Comparison of ENCODE assay signal across 38 cellular contexts in genomic region chr5:3875144-3875543, GRCh38.
"Had no signal": no experiment of that assay in that cellular context is flagged by ENCODE, and none has a peak within 500 bp of the region (broad histone marks: within the 10 kb centered on the region; RNA-seq: fewer than 3 reads in every experiment).

No MANE protein-coding gene starts in this region.

- H3K36me3 ChIP-seq: ascending aorta, brain microvascular endothelial cell, breast epithelium, cardiac muscle cell had no signal

- H3K4me1 ChIP-seq: ascending aorta, body of pancreas, breast epithelium had no signal

- H3K4me1 Mint-ChIP-seq: activated naive CD4-positive, alpha-beta T cell treated with anti-CD3 and anti-CD28 coated beads, Interleukin-2, amount 10 ng/mL, durations not matched to agents 7 days and 5 days; activated naive CD4-positive, alpha-beta T cell treated with anti-CD3 and anti-CD28 coated beads, Interleukin-2, amount 50 U/mL, for 24 hours; activated naive CD8-positive, alpha-beta T cell treated with anti-CD3 and anti-CD28 coated beads for 36 hours; activated naive CD8-positive, alpha-beta T cell treated with anti-CD3 and anti-CD28 coated beads, Interleukin-2, amount 10 ng/mL, durations not matched to agents 7 days and 5 days; activated naive CD8-positive, alpha-beta T cell treated with anti-CD3 and anti-CD28 coated beads, Interleukin-2, amount 50 U/mL, for 24 hours; activated T-helper 17 cell treated with anti-CD3 and anti-CD28 coated beads, Interleukin-2, amount 50 U/mL, for 72 hours; brain; central memory CD8-positive, alpha-beta T cell had no signal

- H3K9me3 Mint-ChIP-seq: activated naive CD4-positive, alpha-beta T cell treated with anti-CD3 and anti-CD28 coated beads, Interleukin-2, amount 50 U/mL, for 24 hours; activated naive CD8-positive, alpha-beta T cell treated with anti-CD3 and anti-CD28 coated beads, Interleukin-2, amount 10 ng/mL, durations not matched to agents 7 days and 5 days; activated T-cell treated with anti-CD3 and anti-CD28 coated beads, Interleukin-2, amount 50 U/mL, for 24 hours; activated T-helper 1 cell treated with anti-CD3 and anti-CD28 coated beads, Interleukin-12 subunit alpha, Interleukin-12 subunit beta, Interleukin-2, Interleukin-4 antibody, amounts not matched to agents 30 ng/mL and 10 ng/mL and 1 ng/mL, durations not matched to agents 14 hours and 24 hours and 36 hours; activated T-helper 2 cell treated with anti-CD3 and anti-CD28 coated beads, Interferon-gamma antibody, Interleukin-2, Interleukin-4, amounts not matched to agents 10 μg/mL and 5 μg/mL and 100 μg/mL, durations not matched to agents 14 hours and 24 hours and 36 hours had no signal

- DNase-seq: activated effector memory CD4-positive, alpha-beta T cell treated with anti-CD3 and anti-CD28 coated beads, Interleukin-2, amount 50 U/mL, for 16 hours; activated effector memory CD4-positive, alpha-beta T cell treated with Interleukin-2 at 50 U/mL for 16 hours; activated gamma-delta T cell; activated gamma-delta T cell treated with Interleukin-2 at 50 U/mL for 16 hours; activated naive CD4-positive, alpha-beta T cell; activated naive CD4-positive, alpha-beta T cell treated with anti-CD3 and anti-CD28 coated beads for 36 hours; activated naive CD4-positive, alpha-beta T cell treated with anti-CD3 and anti-CD28 coated beads, Interleukin-2, amount 10 ng/mL, durations not matched to agents 7 days and 5 days; activated naive CD4-positive, alpha-beta T cell treated with anti-CD3 and anti-CD28 coated beads, Interleukin-2, amount 50 U/mL, for 16 hours; activated naive CD4-positive, alpha-beta T cell treated with Interleukin-2 at 50 U/mL for 16 hours; activated naive CD8-positive, alpha-beta T cell treated with anti-CD3 and anti-CD28 coated beads for 36 hours; activated naive CD8-positive, alpha-beta T cell treated with anti-CD3 and anti-CD28 coated beads, Interleukin-2, amount 10 ng/mL, durations not matched to agents 7 days and 5 days; activated naive CD8-positive, alpha-beta T cell treated with anti-CD3 and anti-CD28 coated beads, Interleukin-2, amount 50 U/mL, for 24 hours; activated T-cell treated with anti-CD3 and anti-CD28 coated beads, Interleukin-2, amount 50 U/mL, for 1 hour; activated T-cell treated with anti-CD3 and anti-CD28 coated beads, Interleukin-2, amount 50 U/mL, for 24 hours; activated T-cell treated with anti-CD3 and anti-CD28 coated beads, Interleukin-2, amount 50 U/mL, for 4 hours; activated T-cell treated with anti-CD3 and anti-CD28 coated beads, Interleukin-2, amount 50 U/mL, for 48 hours; activated T-cell treated with anti-CD3 and anti-CD28 coated beads, Interleukin-2, amount 50 U/mL, for 72 hours; amniotic stem cell; amygdala; anterior cingulate cortex; aorta; body of pancreas; brain microvascular endothelial cell; central memory CD4-positive, alpha-beta T cell; cerebellar nuclear complex had no signal

- H3K27ac ChIP-seq: ascending aorta, body of pancreas, brain microvascular endothelial cell, breast epithelium, cardiac muscle cell had no signal

- H3K9me3 ChIP-seq: ascending aorta, body of pancreas had no signal

- FAIRE-seq: astrocyte, bronchial epithelial cell had no signal

- H3K4me3 Mint-ChIP-seq: activated naive CD4-positive, alpha-beta T cell treated with anti-CD3 and anti-CD28 coated beads for 36 hours; activated naive CD4-positive, alpha-beta T cell treated with anti-CD3 and anti-CD28 coated beads, Interleukin-2, amount 10 ng/mL, durations not matched to agents 7 days and 5 days; activated naive CD4-positive, alpha-beta T cell treated with anti-CD3 and anti-CD28 coated beads, Interleukin-2, amount 50 U/mL, for 24 hours; activated naive CD8-positive, alpha-beta T cell; activated naive CD8-positive, alpha-beta T cell treated with anti-CD3 and anti-CD28 coated beads for 36 hours; activated naive CD8-positive, alpha-beta T cell treated with anti-CD3 and anti-CD28 coated beads, Interleukin-2, amount 10 ng/mL, durations not matched to agents 7 days and 5 days; activated naive CD8-positive, alpha-beta T cell treated with anti-CD3 and anti-CD28 coated beads, Interleukin-2, amount 50 U/mL, for 24 hours; activated T-cell treated with anti-CD3 and anti-CD28 coated beads, Interleukin-2, amount 50 U/mL, for 24 hours; activated T-cell treated with anti-CD3 and anti-CD28 coated beads, Interleukin-2, amount 50 U/mL, for 4 hours; activated T-cell treated with anti-CD3 and anti-CD28 coated beads, Interleukin-2, amount 50 U/mL, for 72 hours; activated T-helper 1 cell treated with anti-CD3 and anti-CD28 coated beads, Interleukin-12 subunit alpha, Interleukin-12 subunit beta, Interleukin-2, Interleukin-4 antibody, amounts not matched to agents 30 ng/mL and 10 ng/mL and 1 ng/mL, durations not matched to agents 14 hours and 24 hours and 36 hours; activated T-helper 17 cell treated with anti-CD3 and anti-CD28 coated beads, Interleukin-2, amount 50 U/mL, for 72 hours; brain; central memory CD8-positive, alpha-beta T cell had no signal

- H3K36me3 Mint-ChIP-seq: activated naive CD4-positive, alpha-beta T cell treated with anti-CD3 and anti-CD28 coated beads, Interleukin-2, amount 10 ng/mL, durations not matched to agents 7 days and 5 days; activated naive CD4-positive, alpha-beta T cell treated with anti-CD3 and anti-CD28 coated beads, Interleukin-2, amount 50 U/mL, for 24 hours; activated naive CD4-positive, alpha-beta T cell treated with anti-CD3 and anti-CD28 coated beads, Interleukin-2, amount 50 U/mL, for 72 hours; activated naive CD8-positive, alpha-beta T cell; activated naive CD8-positive, alpha-beta T cell treated with anti-CD3 and anti-CD28 coated beads for 36 hours; activated naive CD8-positive, alpha-beta T cell treated with anti-CD3 and anti-CD28 coated beads, Interleukin-2, amount 10 ng/mL, durations not matched to agents 7 days and 5 days; brain had no signal

- H3K27me3 ChIP-seq: ascending aorta, body of pancreas, brain microvascular endothelial cell, breast epithelium, cardiac muscle cell had no signal

- H3K27ac Mint-ChIP-seq: activated naive CD4-positive, alpha-beta T cell treated with anti-CD3 and anti-CD28 coated beads for 36 hours; activated naive CD4-positive, alpha-beta T cell treated with anti-CD3 and anti-CD28 coated beads, Interleukin-2, amount 10 ng/mL, durations not matched to agents 7 days and 5 days; activated naive CD4-positive, alpha-beta T cell treated with anti-CD3 and anti-CD28 coated beads, Interleukin-2, amount 50 U/mL, for 24 hours; activated naive CD4-positive, alpha-beta T cell treated with anti-CD3 and anti-CD28 coated beads, Interleukin-2, amount 50 U/mL, for 72 hours; activated naive CD8-positive, alpha-beta T cell; activated naive CD8-positive, alpha-beta T cell treated with anti-CD3 and anti-CD28 coated beads for 36 hours; activated naive CD8-positive, alpha-beta T cell treated with anti-CD3 and anti-CD28 coated beads, Interleukin-2, amount 10 ng/mL, durations not matched to agents 7 days and 5 days; activated naive CD8-positive, alpha-beta T cell treated with anti-CD3 and anti-CD28 coated beads, Interleukin-2, amount 50 U/mL, for 24 hours; activated T-cell treated with anti-CD3 and anti-CD28 coated beads, Interleukin-2, amount 50 U/mL, for 24 hours; activated T-cell treated with anti-CD3 and anti-CD28 coated beads, Interleukin-2, amount 50 U/mL, for 72 hours; activated T-helper 1 cell treated with anti-CD3 and anti-CD28 coated beads, Interleukin-12 subunit alpha, Interleukin-12 subunit beta, Interleukin-2, Interleukin-4 antibody, amounts not matched to agents 30 ng/mL and 10 ng/mL and 1 ng/mL, durations not matched to agents 14 hours and 24 hours and 36 hours; activated T-helper 17 cell treated with anti-CD3 and anti-CD28 coated beads, Interleukin-2, amount 50 U/mL, for 72 hours; activated T-helper 2 cell treated with anti-CD3 and anti-CD28 coated beads, Interferon-gamma antibody, Interleukin-2, Interleukin-4, amounts not matched to agents 10 μg/mL and 5 μg/mL and 100 μg/mL, durations not matched to agents 14 hours and 24 hours and 36 hours; brain had no signal

- H3K4me3 ChIP-seq: ascending aorta, body of pancreas, breast epithelium, cardiac muscle cell had no signal

- ATAC-seq: activated naive CD4-positive, alpha-beta T cell treated with anti-CD3 and anti-CD28 coated beads, Interleukin-2, amount 50 U/mL, for 72 hours; activated naive CD8-positive, alpha-beta T cell treated with anti-CD3 and anti-CD28 coated beads, Interleukin-2, amount 50 U/mL, for 24 hours; activated T-cell treated with anti-CD3 and anti-CD28 coated beads, Interleukin-2, amount 50 U/mL, for 4 hours; activated T-cell treated with anti-CD3 and anti-CD28 coated beads, Interleukin-2, amount 50 U/mL, for 72 hours; activated T-helper 17 cell treated with anti-CD3 and anti-CD28 coated beads, Interleukin-2, amount 50 U/mL, for 72 hours; body of pancreas had no signal

- H3K27me3 Mint-ChIP-seq: activated naive CD4-positive, alpha-beta T cell treated with anti-CD3 and anti-CD28 coated beads, Interleukin-2, amount 10 ng/mL, durations not matched to agents 7 days and 5 days; activated naive CD4-positive, alpha-beta T cell treated with anti-CD3 and anti-CD28 coated beads, Interleukin-2, amount 50 U/mL, for 24 hours; activated naive CD8-positive, alpha-beta T cell; activated naive CD8-positive, alpha-beta T cell treated with anti-CD3 and anti-CD28 coated beads for 36 hours; activated naive CD8-positive, alpha-beta T cell treated with anti-CD3 and anti-CD28 coated beads, Interleukin-2, amount 10 ng/mL, durations not matched to agents 7 days and 5 days; activated naive CD8-positive, alpha-beta T cell treated with anti-CD3 and anti-CD28 coated beads, Interleukin-2, amount 50 U/mL, for 24 hours; activated T-cell treated with anti-CD3 and anti-CD28 coated beads, Interleukin-2, amount 50 U/mL, for 24 hours; activated T-helper 17 cell treated with anti-CD3 and anti-CD28 coated beads, Interleukin-2, amount 50 U/mL, for 72 hours; central memory CD8-positive, alpha-beta T cell had no signal
